1 cellular context compared by ENCODE assay signal in the genomic region with DNA sequence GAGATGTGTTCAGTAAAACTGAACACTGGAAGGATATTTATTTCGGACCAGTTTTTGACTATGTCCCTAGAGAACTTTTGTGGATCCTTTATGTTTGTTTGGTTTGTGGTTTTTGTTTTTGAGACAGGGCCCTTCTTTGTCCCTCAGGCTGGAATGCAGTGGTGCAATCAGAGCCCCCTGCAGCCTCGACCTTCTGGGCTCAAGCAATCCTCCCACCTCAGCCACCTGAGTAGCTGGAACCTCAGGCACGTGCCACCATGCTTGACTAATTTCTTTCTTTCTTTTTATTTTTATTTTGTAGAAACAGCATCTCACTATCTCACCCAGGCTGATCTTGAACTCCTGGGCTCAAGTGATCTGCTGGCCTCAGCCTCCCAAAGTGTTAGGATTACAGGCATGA.
TF ChIP-seq lines count a peak whose summit lies in the region.

No MANE protein-coding gene starts in this region.

TF ChIP-seq in GM23338, 12 proteins besides CTCF, POLR2A, EP300 and RAD21:
- TF ChIP-seq, protein P1, sequence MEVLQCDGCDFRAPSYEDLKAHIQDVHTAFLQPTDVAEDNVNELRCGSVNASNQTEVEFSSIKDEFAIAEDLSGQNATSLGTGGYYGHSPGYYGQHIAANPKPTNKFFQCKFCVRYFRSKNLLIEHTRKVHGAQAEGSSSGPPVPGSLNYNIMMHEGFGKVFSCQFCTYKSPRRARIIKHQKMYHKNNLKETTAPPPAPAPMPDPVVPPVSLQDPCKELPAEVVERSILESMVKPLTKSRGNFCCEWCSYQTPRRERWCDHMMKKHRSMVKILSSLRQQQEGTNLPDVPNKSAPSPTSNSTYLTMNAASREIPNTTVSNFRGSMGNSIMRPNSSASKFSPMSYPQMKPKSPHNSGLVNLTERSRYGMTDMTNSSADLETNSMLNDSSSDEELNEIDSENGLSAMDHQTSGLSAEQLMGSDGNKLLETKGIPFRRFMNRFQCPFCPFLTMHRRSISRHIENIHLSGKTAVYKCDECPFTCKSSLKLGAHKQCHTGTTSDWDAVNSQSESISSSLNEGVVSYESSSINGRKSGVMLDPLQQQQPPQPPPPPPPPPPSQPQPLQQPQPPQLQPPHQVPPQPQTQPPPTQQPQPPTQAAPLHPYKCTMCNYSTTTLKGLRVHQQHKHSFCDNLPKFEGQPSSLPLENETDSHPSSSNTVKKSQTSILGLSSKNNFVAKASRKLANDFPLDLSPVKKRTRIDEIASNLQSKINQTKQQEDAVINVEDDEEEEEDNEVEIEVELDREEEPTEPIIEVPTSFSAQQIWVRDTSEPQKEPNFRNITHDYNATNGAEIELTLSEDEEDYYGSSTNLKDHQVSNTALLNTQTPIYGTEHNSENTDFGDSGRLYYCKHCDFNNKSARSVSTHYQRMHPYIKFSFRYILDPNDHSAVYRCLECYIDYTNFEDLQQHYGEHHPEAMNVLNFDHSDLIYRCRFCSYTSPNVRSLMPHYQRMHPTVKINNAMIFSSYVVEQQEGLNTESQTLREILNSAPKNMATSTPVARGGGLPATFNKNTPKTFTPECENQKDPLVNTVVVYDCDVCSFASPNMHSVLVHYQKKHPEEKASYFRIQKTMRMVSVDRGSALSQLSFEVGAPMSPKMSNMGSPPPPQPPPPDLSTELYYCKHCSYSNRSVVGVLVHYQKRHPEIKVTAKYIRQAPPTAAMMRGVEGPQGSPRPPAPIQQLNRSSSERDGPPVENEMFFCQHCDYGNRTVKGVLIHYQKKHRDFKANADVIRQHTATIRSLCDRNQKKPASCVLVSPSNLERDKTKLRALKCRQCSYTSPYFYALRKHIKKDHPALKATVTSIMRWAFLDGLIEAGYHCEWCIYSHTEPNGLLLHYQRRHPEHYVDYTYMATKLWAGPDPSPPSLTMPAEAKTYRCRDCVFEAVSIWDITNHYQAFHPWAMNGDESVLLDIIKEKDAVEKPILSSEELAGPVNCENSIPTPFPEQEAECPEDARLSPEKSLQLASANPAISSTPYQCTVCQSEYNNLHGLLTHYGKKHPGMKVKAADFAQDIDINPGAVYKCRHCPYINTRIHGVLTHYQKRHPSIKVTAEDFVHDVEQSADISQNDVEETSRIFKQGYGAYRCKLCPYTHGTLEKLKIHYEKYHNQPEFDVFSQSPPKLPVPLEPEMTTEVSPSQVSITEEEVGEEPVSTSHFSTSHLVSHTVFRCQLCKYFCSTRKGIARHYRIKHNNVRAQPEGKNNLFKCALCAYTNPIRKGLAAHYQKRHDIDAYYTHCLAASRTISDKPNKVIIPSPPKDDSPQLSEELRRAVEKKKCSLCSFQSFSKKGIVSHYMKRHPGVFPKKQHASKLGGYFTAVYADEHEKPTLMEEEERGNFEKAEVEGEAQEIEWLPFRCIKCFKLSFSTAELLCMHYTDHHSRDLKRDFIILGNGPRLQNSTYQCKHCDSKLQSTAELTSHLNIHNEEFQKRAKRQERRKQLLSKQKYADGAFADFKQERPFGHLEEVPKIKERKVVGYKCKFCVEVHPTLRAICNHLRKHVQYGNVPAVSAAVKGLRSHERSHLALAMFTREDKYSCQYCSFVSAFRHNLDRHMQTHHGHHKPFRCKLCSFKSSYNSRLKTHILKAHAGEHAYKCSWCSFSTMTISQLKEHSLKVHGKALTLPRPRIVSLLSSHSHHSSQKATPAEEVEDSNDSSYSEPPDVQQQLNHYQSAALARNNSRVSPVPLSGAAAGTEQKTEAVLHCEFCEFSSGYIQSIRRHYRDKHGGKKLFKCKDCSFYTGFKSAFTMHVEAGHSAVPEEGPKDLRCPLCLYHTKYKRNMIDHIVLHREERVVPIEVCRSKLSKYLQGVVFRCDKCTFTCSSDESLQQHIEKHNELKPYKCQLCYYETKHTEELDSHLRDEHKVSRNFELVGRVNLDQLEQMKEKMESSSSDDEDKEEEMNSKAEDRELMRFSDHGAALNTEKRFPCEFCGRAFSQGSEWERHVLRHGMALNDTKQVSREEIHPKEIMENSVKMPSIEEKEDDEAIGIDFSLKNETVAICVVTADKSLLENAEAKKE (CRISPR knock-in tag; IDR thresholded peaks at IDR 0.05): no peak
- TF ChIP-seq JUNB (IDR thresholded peaks at IDR 0.05; ENCODE audit: unreplicated experiment) (no peak), POLR2AphosphoS5 (IDR thresholded peaks at IDR 0.05; ENCODE audit: low read depth) (no peak), ZNF114 (CRISPR knock-in tag; IDR thresholded peaks at IDR 0.05) (no peak), CREB1 (CRISPR knock-in tag; IDR thresholded peaks at IDR 0.05; ENCODE audit: low read depth) (no peak), EZH2phosphoT487 (IDR thresholded peaks at IDR 0.05; ENCODE audit: unreplicated experiment) (no peak), STAT1 (IDR thresholded peaks at IDR 0.05; ENCODE audit: unreplicated experiment) (no peak), NANOG (IDR thresholded peaks at IDR 0.05; ENCODE audit: borderline replicate concordance) (no peak), ZNF331 (CRISPR knock-in tag; IDR thresholded peaks at IDR 0.05; ENCODE audit: low read depth) (no peak), EZH2 (IDR thresholded peaks at IDR 0.05; ENCODE audit: low read depth, unreplicated experiment) (no peak)
- TF ChIP-seq, protein P2, sequence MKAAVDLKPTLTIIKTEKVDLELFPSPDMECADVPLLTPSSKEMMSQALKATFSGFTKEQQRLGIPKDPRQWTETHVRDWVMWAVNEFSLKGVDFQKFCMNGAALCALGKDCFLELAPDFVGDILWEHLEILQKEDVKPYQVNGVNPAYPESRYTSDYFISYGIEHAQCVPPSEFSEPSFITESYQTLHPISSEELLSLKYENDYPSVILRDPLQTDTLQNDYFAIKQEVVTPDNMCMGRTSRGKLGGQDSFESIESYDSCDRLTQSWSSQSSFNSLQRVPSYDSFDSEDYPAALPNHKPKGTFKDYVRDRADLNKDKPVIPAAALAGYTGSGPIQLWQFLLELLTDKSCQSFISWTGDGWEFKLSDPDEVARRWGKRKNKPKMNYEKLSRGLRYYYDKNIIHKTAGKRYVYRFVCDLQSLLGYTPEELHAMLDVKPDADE (IDR thresholded peaks at IDR 0.05): no peak
- TF ChIP-seq, protein P3, sequence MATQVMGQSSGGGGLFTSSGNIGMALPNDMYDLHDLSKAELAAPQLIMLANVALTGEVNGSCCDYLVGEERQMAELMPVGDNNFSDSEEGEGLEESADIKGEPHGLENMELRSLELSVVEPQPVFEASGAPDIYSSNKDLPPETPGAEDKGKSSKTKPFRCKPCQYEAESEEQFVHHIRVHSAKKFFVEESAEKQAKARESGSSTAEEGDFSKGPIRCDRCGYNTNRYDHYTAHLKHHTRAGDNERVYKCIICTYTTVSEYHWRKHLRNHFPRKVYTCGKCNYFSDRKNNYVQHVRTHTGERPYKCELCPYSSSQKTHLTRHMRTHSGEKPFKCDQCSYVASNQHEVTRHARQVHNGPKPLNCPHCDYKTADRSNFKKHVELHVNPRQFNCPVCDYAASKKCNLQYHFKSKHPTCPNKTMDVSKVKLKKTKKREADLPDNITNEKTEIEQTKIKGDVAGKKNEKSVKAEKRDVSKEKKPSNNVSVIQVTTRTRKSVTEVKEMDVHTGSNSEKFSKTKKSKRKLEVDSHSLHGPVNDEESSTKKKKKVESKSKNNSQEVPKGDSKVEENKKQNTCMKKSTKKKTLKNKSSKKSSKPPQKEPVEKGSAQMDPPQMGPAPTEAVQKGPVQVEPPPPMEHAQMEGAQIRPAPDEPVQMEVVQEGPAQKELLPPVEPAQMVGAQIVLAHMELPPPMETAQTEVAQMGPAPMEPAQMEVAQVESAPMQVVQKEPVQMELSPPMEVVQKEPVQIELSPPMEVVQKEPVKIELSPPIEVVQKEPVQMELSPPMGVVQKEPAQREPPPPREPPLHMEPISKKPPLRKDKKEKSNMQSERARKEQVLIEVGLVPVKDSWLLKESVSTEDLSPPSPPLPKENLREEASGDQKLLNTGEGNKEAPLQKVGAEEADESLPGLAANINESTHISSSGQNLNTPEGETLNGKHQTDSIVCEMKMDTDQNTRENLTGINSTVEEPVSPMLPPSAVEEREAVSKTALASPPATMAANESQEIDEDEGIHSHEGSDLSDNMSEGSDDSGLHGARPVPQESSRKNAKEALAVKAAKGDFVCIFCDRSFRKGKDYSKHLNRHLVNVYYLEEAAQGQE (IDR thresholded peaks at IDR 0.05; ENCODE audit: unreplicated experiment): no peak
